ENCODE assay signal across 8 cellular contexts in genomic region chr1:232949636-232950196, GRCh38. TPM values are rescaled to one million over a fixed set of nuclear protein-coding genes. Genes with fewer than 3 reads are reported as not detected.
DNase-seq lines count a peak whose midpoint lies in the region; ATAC-seq and TF ChIP-seq lines count a peak whose summit lies in the region.

No MANE protein-coding gene starts in this region.

- CTCF ChIA-PET in activated CD4-positive, alpha-beta T cell treated with anti-CD3 and anti-CD28 coated beads for 36 hours (lab: Charles Lee) = no interaction called here

- peak overlapping the region; percentile 95 for H3K27ac Mint-ChIP-seq in activated CD4-positive, alpha-beta T cell treated with anti-CD3 and anti-CD28 coated beads for 36 hours
- peak overlapping the region; percentile 89 for H3K27ac Mint-ChIP-seq in activated naive CD8-positive, alpha-beta T cell treated with anti-CD3 and anti-CD28 coated beads, Interleukin-2, amount 50 U/mL, for 24 hours

- H3K36me3 ChIP-seq in left lung (no peaks in the 10 kb centered on the region), thoracic aorta (no peaks in the 10 kb centered on the region)

- H3K4me3 Mint-ChIP-seq in activated CD4-positive, alpha-beta T cell treated with anti-CD3 and anti-CD28 coated beads for 36 hours = peak overlapping the region; percentile 90
- H3K4me3 Mint-ChIP-seq in activated naive CD8-positive, alpha-beta T cell treated with anti-CD3 and anti-CD28 coated beads, Interleukin-2, amount 50 U/mL, for 24 hours = peak overlapping the region; percentile 95

- H3K4me3 ChIP-seq in left lung (peak overlapping the region; percentile 72 to 77), thoracic aorta (peak overlapping the region; percentile 95)

- H3K4me1 Mint-ChIP-seq in activated CD4-positive, alpha-beta T cell treated with anti-CD3 and anti-CD28 coated beads for 36 hours = peaks cover 37% of the 10 kb centered on the region
- peaks cover 50% of the 10 kb centered on the region for H3K4me1 Mint-ChIP-seq in activated naive CD8-positive, alpha-beta T cell treated with anti-CD3 and anti-CD28 coated beads, Interleukin-2, amount 50 U/mL, for 24 hours

- H3K27me3 Mint-ChIP-seq in activated CD4-positive, alpha-beta T cell treated with anti-CD3 and anti-CD28 coated beads for 36 hours = no peaks in the 10 kb centered on the region
- no peaks in the 10 kb centered on the region for H3K27me3 Mint-ChIP-seq in activated naive CD8-positive, alpha-beta T cell treated with anti-CD3 and anti-CD28 coated beads, Interleukin-2, amount 50 U/mL, for 24 hours

- peaks cover 2% of the 10 kb centered on the region for H3K36me3 Mint-ChIP-seq in activated CD4-positive, alpha-beta T cell treated with anti-CD3 and anti-CD28 coated beads for 36 hours (ENCODE audit: low read depth)
- H3K36me3 Mint-ChIP-seq in activated naive CD8-positive, alpha-beta T cell treated with anti-CD3 and anti-CD28 coated beads, Interleukin-2, amount 50 U/mL, for 24 hours (ENCODE audit: low read depth) = peaks cover 5% of the 10 kb centered on the region

- no peak for ATAC-seq in activated CD4-positive, alpha-beta T cell treated with anti-CD3 and anti-CD28 coated beads for 36 hours
- ATAC-seq in activated naive CD8-positive, alpha-beta T cell treated with anti-CD3 and anti-CD28 coated beads, Interleukin-2, amount 50 U/mL, for 24 hours = no peak
- ATAC-seq in left lung (no peak), thoracic aorta (ENCODE audit: insufficient number of reproducible peaks, low FRiP score, low read depth) (no peak)

- H3K9me3 ChIP-seq in left lung = no peaks in the 10 kb centered on the region
- no peaks in the 10 kb centered on the region for H3K9me3 ChIP-seq in thoracic aorta

- intact Hi-C loops in activated CD4-positive, alpha-beta T cell treated with anti-CD3 and anti-CD28 coated beads for 36 hours (cut with DNase I, micrococcal nuclease) = loop anchor here (1.0 to 10.0 kb wide), 7 partner anchors 27 to 1425 kb away; partner anchors contain the start of genes MAP10 (in 2 of the 2), SIPA1L2 (in 2 of the 2), COA6 (in 1 of the 2) and MAP3K21 (in 1 of the 2)
- intact Hi-C loops in left lung (cut with DNase I) = no loop called here

- POLR2A ChIA-PET in activated CD4-positive, alpha-beta T cell treated with anti-CD3 and anti-CD28 coated beads for 36 hours (lab: Charles Lee) = no interaction called here

- TF ChIP-seq CTCF in left lung (IDR thresholded peaks at IDR 0.05) = no peak
- no peak for TF ChIP-seq CTCF in thoracic aorta (IDR thresholded peaks at IDR 0.05)

- H3K27me3 ChIP-seq in left lung (no peaks in the 10 kb centered on the region), thoracic aorta (replicated peaks; ENCODE audit: insufficient read depth) (no peaks in the 10 kb centered on the region)

- H3K27ac ChIP-seq in left lung = peak overlapping the region; percentile 77 to 84
- H3K27ac ChIP-seq in thoracic aorta = peak overlapping the region; percentile 69 to 78

- no peak for DNase-seq in activated CD4-positive, alpha-beta T cell treated with anti-CD3 and anti-CD28 coated beads for 36 hours
- no peak for DNase-seq in activated CD4-positive, alpha-beta T cell treated with anti-CD3 and anti-CD28 coated beads for 1 hour
- DNase-seq in activated naive CD8-positive, alpha-beta T cell treated with anti-CD3 and anti-CD28 coated beads, Interleukin-2, amount 50 U/mL, for 24 hours = no peak
- no peak for DNase-seq in left lung
- no peak for DNase-seq in thoracic aorta (ENCODE audit: low spot score)
- DNase-seq in iPS-NIHi11 (ENCODE audit: low spot score) = no peak
- DNase-seq in T-helper 9 cell = no peak
- DNase-seq in iPS-NIHi7 (ENCODE audit: extremely low spot score) = no peak

- no peaks in the 10 kb centered on the region for H3K9me3 Mint-ChIP-seq in activated CD4-positive, alpha-beta T cell treated with anti-CD3 and anti-CD28 coated beads for 36 hours (ENCODE audit: low read depth)
- H3K9me3 Mint-ChIP-seq in activated naive CD8-positive, alpha-beta T cell treated with anti-CD3 and anti-CD28 coated beads, Interleukin-2, amount 50 U/mL, for 24 hours = no peaks in the 10 kb centered on the region

- H3K4me1 ChIP-seq in left lung (peaks cover 4 to 24% of the 10 kb centered on the region in 2 donors), thoracic aorta (ENCODE audit: control insufficient read depth in 1 of 2, low read depth in 2 of 2) (peaks cover 6 to 27% of the 10 kb centered on the region in 2 donors)

RNA-seq across cellular contexts. Expression of gene NTPCR, which starts 0.7 kb away (rescaled TPM):
- 10 to 100 TPM; 37.4 to 51.9 TPM for total RNA-seq in activated CD4-positive, alpha-beta T cell treated with anti-CD3 and anti-CD28 coated beads for 36 hours
- total RNA-seq in left lung (10 to 100 TPM; 35.1 to 36.3 TPM), thoracic aorta (10 to 100 TPM in 1 of 2 donors, 1 to 10 TPM in 1; 9.3 to 21.4 TPM)

Comparison
In these comparisons a context has a peak if more than half of its experiments do, and no peak if none do; other contexts are left out.
1. intact Hi-C loops: an anchor here in activated CD4-positive, alpha-beta T cell treated with anti-CD3 and anti-CD28 coated beads for 36 hours (1.0 to 10.0 kb wide); none called in left lung.